In genomic region chr3:111076732-111077131, GRCh38 we compare ENCODE assay signal across 17 cellular contexts. TPM values are rescaled to one million over a fixed set of nuclear protein-coding genes. Genes with fewer than 3 reads are reported as not detected.
DNase-seq lines count a peak whose midpoint lies in the region; ATAC-seq and TF ChIP-seq lines count a peak whose summit lies in the region.
"Had no signal": no experiment of that assay in that cellular context is flagged by ENCODE, and none has a peak within 500 bp of the region (broad histone marks: within the 10 kb centered on the region; RNA-seq: fewer than 3 reads in every experiment).

No MANE protein-coding gene starts in this region.

- H3K4me3 ChIP-seq in A673 (ENCODE audit: low read depth, low read length, poor library complexity, severe bottlenecking) (no peak overlapping the region), IMR-90 (ENCODE audit: insufficient read depth, low read depth, low read length) (no peak overlapping the region), epithelial cell of proximal tubule (ENCODE audit: low read depth, low read length) (peak overlapping the region; percentile 10), neural progenitor cell (no peak overlapping the region)
- H3K4me3 ChIP-seq: SJSA1 had no signal

- H4K20me1 ChIP-seq in IMR-90 (ENCODE audit: insufficient read depth, low read length) (peaks cover 57% of the 10 kb centered on the region), neural progenitor cell (ENCODE audit: low read depth) (peaks cover 56% of the 10 kb centered on the region)

- in situ Hi-C loops in IMR-90 (cut with MboI; ENCODE audit: low sequenced_read_pairs): loop anchor here (5.0 to 10.0 kb wide), 2 partner anchors 1344 to 1542 kb away; no protein-coding TSS in a partner anchor

- no peak overlapping the region for H3K4me3 Mint-ChIP-seq in neural progenitor cell
- H3K4me3 Mint-ChIP-seq in activated T-cell treated with anti-CD3 and anti-CD28 coated beads, Interleukin-2, amount 50 U/mL, for 24 hours: no peak overlapping the region

- H3F3A ChIP-seq in neural progenitor cell (ENCODE audit: low read depth): peaks cover 9% of the 10 kb centered on the region

- no peak overlapping the region for H2BK20ac ChIP-seq in IMR-90 (ENCODE audit: low read depth, low read length)

- H3K4me1 Mint-ChIP-seq in neural progenitor cell: peaks cover 41% of the 10 kb centered on the region
- H3K4me1 Mint-ChIP-seq in activated T-cell treated with anti-CD3 and anti-CD28 coated beads, Interleukin-2, amount 50 U/mL, for 24 hours (ENCODE audit: low read depth): peaks cover 26% of the 10 kb centered on the region

- no peak overlapping the region for H3K23ac ChIP-seq in IMR-90 (ENCODE audit: low read depth, low read length)

- H3K9ac ChIP-seq in IMR-90 (ENCODE audit: low read depth, low read length) (no peak overlapping the region), neural progenitor cell (no peak overlapping the region)

- H2BK120ac ChIP-seq in IMR-90 (ENCODE audit: low read depth, low read length): no peak overlapping the region

- peak overlapping the region; percentile 53; the same call in 1 of the 2 replicates for H3K4me2 ChIP-seq in IMR-90 (ENCODE audit: low read depth, low read length)
- peak overlapping the region; percentile 66 for H3K4me2 ChIP-seq in neural progenitor cell

- peaks cover 98% of the 10 kb centered on the region for H3K79me2 ChIP-seq in neural progenitor cell (ENCODE audit: low read depth)

- H2BK5ac ChIP-seq in IMR-90 (ENCODE audit: low read depth, low read length, poor library complexity, severe bottlenecking): no peak overlapping the region

- H4K91ac ChIP-seq in IMR-90 (ENCODE audit: insufficient read depth, low read depth, low read length): no peak overlapping the region

- no peak overlapping the region for H4K8ac ChIP-seq in IMR-90 (ENCODE audit: low read depth in 2 of 2, low read length in 2 of 2)

- no peak for TF ChIP-seq CTCF in A673 (conservative IDR thresholded peaks at IDR 0.05; ENCODE audit: low read depth, low read length)
- no peak for TF ChIP-seq CTCF in IMR-90 (conservative IDR thresholded peaks at IDR 0.05; ENCODE audit: low read depth, low read length)
- no peak for TF ChIP-seq CTCF in epithelial cell of proximal tubule (conservative IDR thresholded peaks at IDR 0.05; ENCODE audit: low read depth, low read length)
- TF ChIP-seq CTCF in neural progenitor cell (IDR thresholded peaks at IDR 0.05): no peak

- no peak for ATAC-seq in IMR-90 (ENCODE audit: low read depth)

- H3K4ac ChIP-seq in IMR-90 (ENCODE audit: low read depth, low read length): no peak overlapping the region

- peak overlapping the region; percentile 45; the same call in 1 of the 2 replicates for H3K14ac ChIP-seq in IMR-90 (replicated peaks; ENCODE audit: low read depth, low read length)

- no peak overlapping the region for H3K18ac ChIP-seq in IMR-90 (ENCODE audit: low read depth, low read length)

- no CpG with 5 or more reads among the region's 5 CpGs for WGBS in IMR-90 (ENCODE audit: extremely low coverage in 2 of 2, insufficient read length in 1 of 2), 2 experiments

- peaks cover 27% of the 10 kb centered on the region for H3K4me1 ChIP-seq in A673 (ENCODE audit: insufficient read depth, low read length, poor library complexity, severe bottlenecking)
- H3K4me1 ChIP-seq in IMR-90 (ENCODE audit: control insufficient read depth, insufficient read depth, low read length): peaks cover 10% of the 10 kb centered on the region
- H3K4me1 ChIP-seq in neural progenitor cell: peaks cover 56% of the 10 kb centered on the region

- H3K36me3 ChIP-seq in A673 (ENCODE audit: insufficient read depth, low read length, poor library complexity, severe bottlenecking) (no peaks in the 10 kb centered on the region), IMR-90 (ENCODE audit: control insufficient read depth, insufficient read depth, low read length) (no peaks in the 10 kb centered on the region; the same call in 1 of the 2 replicates), neural progenitor cell (no peaks in the 10 kb centered on the region)

- no peak overlapping the region for H3K56ac ChIP-seq in IMR-90 (ENCODE audit: extremely low read depth, insufficient read depth, low read length)

- H2AFZ ChIP-seq in IMR-90 (replicated peaks; ENCODE audit: low read length, poor library complexity) (no peak overlapping the region), neural progenitor cell (replicated peaks) (no peak overlapping the region)

- peaks cover 0 to 6% of the 10 kb centered on the region in 2 experiments; a peak in 2 of 4 replicates for H3K79me1 ChIP-seq in IMR-90 (ENCODE audit: low read depth in 1 of 2, low read length in 2 of 2)

- H3K27ac ChIP-seq in A673 (ENCODE audit: low read depth, low read length, poor library complexity, severe bottlenecking) (no peak overlapping the region), IMR-90 (ENCODE audit: insufficient read depth, low read length) (no peak overlapping the region), neural progenitor cell (no peak overlapping the region)
- H3K27ac ChIP-seq: HL-60, RWPE1, SJSA1 had no signal

- H2AK5ac ChIP-seq in IMR-90 (ENCODE audit: low read depth, low read length): 0 out of 2 replicates have a peak overlapping the region, but pooled peaks have one; percentile 20

- TF ChIP-seq RAD21 in IMR-90 (IDR thresholded peaks at IDR 0.05; ENCODE audit: low read length): no peak

- no peak overlapping the region for H2AK9ac ChIP-seq in IMR-90 (replicated peaks; ENCODE audit: low read depth, low read length, poor library complexity)

- H3K9me3 Mint-ChIP-seq in neural progenitor cell: no peaks in the 10 kb centered on the region
- no peaks in the 10 kb centered on the region for H3K9me3 Mint-ChIP-seq in activated T-cell treated with anti-CD3 and anti-CD28 coated beads, Interleukin-2, amount 50 U/mL, for 24 hours

- no peak overlapping the region for H2BK15ac ChIP-seq in IMR-90 (ENCODE audit: low read depth, low read length)

- H3K27me3 Mint-ChIP-seq in neural progenitor cell (ENCODE audit: insufficient read depth, low read depth): no peaks in the 10 kb centered on the region
- peaks cover 35% of the 10 kb centered on the region for H3K27me3 Mint-ChIP-seq in activated T-cell treated with anti-CD3 and anti-CD28 coated beads, Interleukin-2, amount 50 U/mL, for 24 hours

- DNase-seq in A673 (ENCODE audit: low spot score) (peak; percentile 14), IMR-90 (no peak), epithelial cell of proximal tubule (ENCODE audit: low read depth) (no peak), neural progenitor cell (ENCODE audit: low spot score) (peak; percentile 71), OCI-M1 (lab: John Stamatoyannopoulos, UW) (no peak), NCI-H774 (lab: John Stamatoyannopoulos, UW) (no peak), HK-2 (ENCODE audit: unreplicated experiment) (no peak)
- no peak for DNase-seq in activated T-cell treated with anti-CD3 and anti-CD28 coated beads, Interleukin-2, amount 50 U/mL, for 24 hours
- DNase-seq: 8988T, C1 segment of cervical spinal cord, DMS 273 treated with DMSO at 0.1 percent for 48 hours, H9, NCI-H187 treated with DMSO at 0.1 percent for 48 hours, NCI-H446 had no signal

- H4K5ac ChIP-seq in IMR-90 (ENCODE audit: low read depth, low read length): no peak overlapping the region

- no peak for TF ChIP-seq POLR2A in IMR-90 (IDR thresholded peaks at IDR 0.05; ENCODE audit: low read depth, low read length)

- intact Hi-C loops in A673 (cut with micrococcal nuclease; ENCODE audit: unreplicated experiment) (loop anchor here (10.0 kb wide), 2 partner anchors 662 to 762 kb away; no protein-coding TSS in a partner anchor), IMR-90 (cut with micrococcal nuclease) (loop anchor here (10.0 kb wide), 1 partner anchor 692 kb away; no protein-coding TSS in a partner anchor)

- H3K9me1 ChIP-seq in IMR-90 (ENCODE audit: insufficient read depth, low read length): no peaks in the 10 kb centered on the region

- dilution Hi-C loops in IMR-90 (cut with HindIII; ENCODE audit: low sequenced_read_pairs, unreplicated experiment): no loop called here

- POLR2A ChIA-PET in A673 (lab: Charles Lee; ENCODE audit: low non-redundant PET): no interaction called here
- POLR2A ChIA-PET in IMR-90 (lab: Charles Lee; ENCODE audit: unreplicated experiment): interaction anchor here (0.7 kb wide), 1 partner anchor 469 kb away, joined by 6 read pairs; no protein-coding TSS in a partner anchor

- no peak overlapping the region for H3K27ac Mint-ChIP-seq in neural progenitor cell
- H3K27ac Mint-ChIP-seq in activated T-cell treated with anti-CD3 and anti-CD28 coated beads, Interleukin-2, amount 50 U/mL, for 24 hours: no peak overlapping the region

- BruUV-seq in A673 (replicated peaks; lab: Mats Ljungman, UMichigan) (no TSS peak), IMR-90 (replicated peaks; lab: Mats Ljungman, UMichigan) (no TSS peak)

- H3K9me3 ChIP-seq in A673 (ENCODE audit: low read depth, low read length, poor library complexity, severe bottlenecking): no peaks in the 10 kb centered on the region
- no peaks in the 10 kb centered on the region for H3K9me3 ChIP-seq in IMR-90 (ENCODE audit: control insufficient read depth, insufficient read depth, low read length)
- no peaks in the 10 kb centered on the region for H3K9me3 ChIP-seq in neural progenitor cell (ENCODE audit: low read depth)
- H3K9me3 ChIP-seq: SJSA1 had no signal

- CTCF ChIA-PET in A673 (lab: Charles Lee) (no interaction called here), IMR-90 (lab: Yijun Ruan, JAX) (interaction anchor here (0.8 kb wide), 1 partner anchor 754 kb away, joined by 3 read pairs; no protein-coding TSS in a partner anchor)

- peaks cover 7% of the 10 kb centered on the region for H3K27me3 ChIP-seq in A673 (replicated peaks; ENCODE audit: insufficient read depth, low read depth, low read length, poor library complexity)
- H3K27me3 ChIP-seq in IMR-90 (ENCODE audit: control insufficient read depth, insufficient read depth, low read length): no peaks in the 10 kb centered on the region
- H3K27me3 ChIP-seq in neural progenitor cell: no peaks in the 10 kb centered on the region
- H3K27me3 ChIP-seq: SJSA1 had no signal

- peaks cover 1% of the 10 kb centered on the region for H3K36me3 Mint-ChIP-seq in neural progenitor cell
- no peaks in the 10 kb centered on the region for H3K36me3 Mint-ChIP-seq in activated T-cell treated with anti-CD3 and anti-CD28 coated beads, Interleukin-2, amount 50 U/mL, for 24 hours (ENCODE audit: low read depth)

TF ChIP-seq in IMR-90, 13 proteins besides CTCF, POLR2A, EP300 and RAD21 (continues in another document):
- TF ChIP-seq MAFK (IDR thresholded peaks at IDR 0.05; ENCODE audit: low read depth, low read length) (no peak), MXI1 (IDR thresholded peaks at IDR 0.05; ENCODE audit: borderline replicate concordance, low read depth, low read length) (no peak)

RNA-seq across cellular contexts. Expression of gene NECTIN3, which starts 5.1 kb away (rescaled TPM):
- total RNA-seq in A673 (2021) (9.4 and 11.7 TPM in 2 replicates), IMR-90 (2012; rRNA removed) (155 and 182 TPM in 2 replicates), epithelial cell of proximal tubule (30.1 and 33.7 TPM in 2 replicates), neural progenitor cell (ENCODE audit: low replicate concordance) (39.8 and 71.5 TPM in 2 replicates)
- 31.4 and 34.7 TPM in 2 replicates for polyA plus RNA-seq in IMR-90 (2012; rRNA removed)
- 6.9 and 7.8 TPM in 2 replicates for polyA plus RNA-seq in IMR-90 (2012; cell fraction: cytosol; rRNA removed)
- polyA plus RNA-seq in IMR-90 (2012; cell fraction: nucleus; rRNA removed; ENCODE audit: low replicate concordance): 4.0 and 17.1 TPM in 2 replicates

Comparison
In these comparisons a context has a peak if more than half of its experiments do, and no peak if none do; other contexts are left out.
1. DNase-seq: peak in A673 (single experiment) and neural progenitor cell (single experiment); none in IMR-90 (single experiment), epithelial cell of proximal tubule (single experiment), OCI-M1 (single experiment), NCI-H774 (single experiment), activated T-cell treated with anti-CD3 and anti-CD28 coated beads, Interleukin-2, amount 50 U/mL, for 24 hours (single experiment) and HK-2 (single experiment).